Comparison of ENCODE assay signal across 20 cellular contexts in the genomic region with DNA sequence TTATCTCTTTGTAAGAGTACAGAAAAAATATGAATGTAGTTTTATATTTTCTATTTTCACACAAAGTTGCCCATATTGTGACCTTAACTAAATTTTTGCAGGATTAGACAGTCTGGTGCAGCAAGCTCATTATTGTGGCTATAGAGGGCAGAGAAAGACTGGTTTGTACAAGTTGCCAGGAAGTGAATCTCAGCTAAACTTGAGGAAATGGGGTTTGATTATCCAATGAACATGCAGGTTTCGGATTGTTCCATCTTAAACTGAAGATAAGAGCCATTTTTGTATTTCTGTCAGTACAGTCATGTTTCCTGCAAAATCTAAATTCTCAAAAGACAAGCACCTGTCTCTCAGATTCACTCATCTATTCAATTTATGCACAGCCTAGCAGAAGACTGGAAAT.
"Had no signal": no experiment of that assay in that cellular context is flagged by ENCODE, and none has a peak within 500 bp of the region (broad histone marks: within the 10 kb centered on the region; RNA-seq: fewer than 3 reads in every experiment).

No MANE protein-coding gene starts in this region.

- H3K9ac ChIP-seq: parathyroid adenoma had no signal

- H3K4me3 ChIP-seq: lower lobe of right lung, smooth muscle cell, vagina had no signal

- H3K27ac Mint-ChIP-seq: activated CD4-positive, alpha-beta memory T cell treated with anti-CD3 and anti-CD28 coated beads, Interleukin-2, amount 10 ng/mL, durations not matched to agents 7 days and 5 days; activated naive CD8-positive, alpha-beta T cell treated with anti-CD3 and anti-CD28 coated beads for 36 hours; activated T-helper 17 cell treated with anti-CD3 and anti-CD28 coated beads, Interleukin-2, amount 50 U/mL, for 72 hours; natural killer cell; stimulated activated naive CD8-positive, alpha-beta T cell treated with anti-CD3 and anti-CD28 coated beads, Interleukin-15, amount 100 ng/mL, for 72 hours had no signal

- H3K27me3 Mint-ChIP-seq: activated CD4-positive, alpha-beta memory T cell treated with anti-CD3 and anti-CD28 coated beads, Interleukin-2, amount 10 ng/mL, durations not matched to agents 7 days and 5 days; activated naive CD8-positive, alpha-beta T cell treated with anti-CD3 and anti-CD28 coated beads for 36 hours; activated T-helper 17 cell treated with anti-CD3 and anti-CD28 coated beads, Interleukin-2, amount 50 U/mL, for 72 hours; stimulated activated naive CD8-positive, alpha-beta T cell treated with anti-CD3 and anti-CD28 coated beads, Interleukin-15, amount 100 ng/mL, for 72 hours had no signal

- H3K36me3 Mint-ChIP-seq: activated naive CD8-positive, alpha-beta T cell treated with anti-CD3 and anti-CD28 coated beads for 36 hours; natural killer cell had no signal

- H3K4me1 Mint-ChIP-seq: activated CD4-positive, alpha-beta memory T cell treated with anti-CD3 and anti-CD28 coated beads, Interleukin-2, amount 10 ng/mL, durations not matched to agents 7 days and 5 days; activated naive CD8-positive, alpha-beta T cell treated with anti-CD3 and anti-CD28 coated beads for 36 hours; activated T-helper 17 cell treated with anti-CD3 and anti-CD28 coated beads, Interleukin-2, amount 50 U/mL, for 72 hours; natural killer cell; stimulated activated naive CD8-positive, alpha-beta T cell treated with anti-CD3 and anti-CD28 coated beads, Interleukin-15, amount 100 ng/mL, for 72 hours had no signal

- DNase-seq: activated CD4-positive, alpha-beta memory T cell treated with anti-CD3 and anti-CD28 coated beads, Interleukin-2, amount 10 ng/mL, durations not matched to agents 7 days and 5 days; activated CD4-positive, alpha-beta T cell treated with anti-CD3 and anti-CD28 coated beads for 48 hours; activated CD4-positive, CD25-positive, alpha-beta regulatory T cell; activated naive CD4-positive, alpha-beta T cell; activated naive CD8-positive, alpha-beta T cell treated with anti-CD3 and anti-CD28 coated beads for 36 hours; activated T-cell treated with anti-CD3 and anti-CD28 coated beads, Interleukin-2, amount 50 U/mL, for 1 hour; amniotic stem cell; left cardiac atrium; lower lobe of right lung; natural killer cell; stimulated activated CD4-positive, alpha-beta T cell treated with anti-CD3 and anti-CD28 coated beads, Interleukin-4, amount 100 ng/mL, for 1 hour; stimulated activated naive CD8-positive, alpha-beta T cell treated with anti-CD3 and anti-CD28 coated beads, Interleukin-15, amount 100 ng/mL, for 72 hours; T1000; trophoblast cell had no signal

- H3K4me3 Mint-ChIP-seq: activated CD4-positive, alpha-beta memory T cell treated with anti-CD3 and anti-CD28 coated beads, Interleukin-2, amount 10 ng/mL, durations not matched to agents 7 days and 5 days; activated naive CD8-positive, alpha-beta T cell treated with anti-CD3 and anti-CD28 coated beads for 36 hours; activated T-helper 17 cell treated with anti-CD3 and anti-CD28 coated beads, Interleukin-2, amount 50 U/mL, for 72 hours; natural killer cell; stimulated activated naive CD8-positive, alpha-beta T cell treated with anti-CD3 and anti-CD28 coated beads, Interleukin-15, amount 100 ng/mL, for 72 hours had no signal

- H3K27ac ChIP-seq: lower lobe of right lung, neutrophil, parathyroid adenoma, vagina had no signal

- H3K4me1 ChIP-seq: lower lobe of right lung, parathyroid adenoma, vagina had no signal

- H3K79me2 ChIP-seq: parathyroid adenoma had no signal

- H3K27me3 ChIP-seq: neutrophil, vagina had no signal

- H3K4me2 ChIP-seq: smooth muscle cell had no signal

- H3K9me3 ChIP-seq: lower lobe of right lung, neutrophil, vagina had no signal

- ATAC-seq: activated T-helper 17 cell treated with anti-CD3 and anti-CD28 coated beads, Interleukin-2, amount 50 U/mL, for 72 hours; left cardiac atrium; lower lobe of right lung; natural killer cell; sciatic nerve; stimulated activated naive CD8-positive, alpha-beta T cell treated with anti-CD3 and anti-CD28 coated beads, Interleukin-15, amount 100 ng/mL, for 72 hours had no signal

- H2AFZ ChIP-seq: parathyroid adenoma had no signal

- H3K36me3 ChIP-seq: lower lobe of right lung, neutrophil, vagina had no signal
